ENCODE assay signal across 9 cellular contexts in the genomic region with DNA sequence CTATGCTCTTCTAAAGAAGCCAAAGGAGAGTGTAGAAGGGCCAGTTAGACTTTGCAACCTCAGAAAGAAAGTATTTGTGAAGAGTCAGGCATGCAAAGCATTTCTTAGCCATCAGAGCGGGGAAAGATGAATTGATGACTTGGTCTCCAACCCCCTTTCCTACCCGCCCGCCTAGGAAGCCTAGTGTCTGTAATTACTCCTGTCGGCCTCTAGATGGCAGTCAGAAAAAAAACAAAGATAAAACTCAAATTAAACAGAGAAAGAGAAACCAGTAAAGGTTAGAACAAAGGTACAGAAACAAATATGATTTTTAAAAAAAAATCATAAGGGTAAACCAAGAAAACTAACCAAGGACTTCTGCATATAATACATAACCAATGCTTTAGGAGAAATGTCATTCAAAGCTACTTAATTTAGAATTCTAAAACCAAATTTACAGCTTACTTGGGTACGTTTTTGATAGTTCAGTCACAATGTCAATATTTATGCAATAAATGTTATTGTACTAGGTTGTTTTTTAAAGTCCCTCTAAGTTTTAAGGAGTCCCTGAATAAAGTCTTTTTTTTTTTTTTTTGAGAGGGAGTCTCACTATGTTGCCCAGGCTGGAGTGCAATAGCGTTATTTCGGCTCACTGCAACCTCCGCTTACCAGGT.
DNase-seq lines count a peak whose midpoint lies in the region; ATAC-seq and TF ChIP-seq lines count a peak whose summit lies in the region.
"Had no signal": no experiment of that assay in that cellular context is flagged by ENCODE, and none has a peak within 500 bp of the region (broad histone marks: within the 10 kb centered on the region; RNA-seq: fewer than 3 reads in every experiment).

No MANE protein-coding gene starts in this region.

- DNase-seq in BJ (ENCODE audit: low read depth), result no peak
- peak; percentile 12 for DNase-seq in LHCN-M2 (ENCODE audit: low read depth)
- peak; percentile 38 for DNase-seq in activated CD8-positive, alpha-beta T cell treated with anti-CD3 and anti-CD28 coated beads, Interleukin-2, amount 10 ng/mL, durations not matched to agents 7 days and 5 days
- peak; percentile 52 for DNase-seq in iPS-NIHi11 (ENCODE audit: low spot score)
- DNase-seq in superior temporal gyrus (ENCODE audit: extremely low spot score), result peak; percentile 68

- POLR2A ChIA-PET in BJ (lab: Charles Lee), result no interaction called here
- POLR2A ChIA-PET in activated CD8-positive, alpha-beta T cell treated with anti-CD3 and anti-CD28 coated beads, Interleukin-2, amount 10 ng/mL, durations not matched to agents 7 days and 5 days (lab: Charles Lee), result no interaction called here

- peaks cover 5% of the 10 kb centered on the region for H3K27me3 Mint-ChIP-seq in activated CD8-positive, alpha-beta T cell treated with anti-CD3 and anti-CD28 coated beads, Interleukin-2, amount 10 ng/mL, durations not matched to agents 7 days and 5 days (ENCODE audit: low read depth)

- no peak overlapping the region for H3K4me3 Mint-ChIP-seq in activated CD8-positive, alpha-beta T cell treated with anti-CD3 and anti-CD28 coated beads, Interleukin-2, amount 10 ng/mL, durations not matched to agents 7 days and 5 days
- H3K4me3 Mint-ChIP-seq: T-cell had no signal

- CTCF ChIA-PET in BJ (lab: Yijun Ruan, JAX), result interaction anchor here (0.6 to 3.2 kb wide), 36 partner anchors 9 to 807 kb away, joined by 3 to 24 read pairs (median 4); no protein-coding TSS in a partner anchor
- CTCF ChIA-PET in activated CD8-positive, alpha-beta T cell treated with anti-CD3 and anti-CD28 coated beads, Interleukin-2, amount 10 ng/mL, durations not matched to agents 7 days and 5 days (lab: Charles Lee), result interaction anchor here (0.6 to 3.5 kb wide), 17 partner anchors 9 to 665 kb away, joined by 3 to 18 read pairs (median 4); no protein-coding TSS in a partner anchor

- H3K36me3 ChIP-seq in BJ (ENCODE audit: control insufficient read depth, insufficient read depth, low read length), result no peaks in the 10 kb centered on the region

- ATAC-seq in activated CD8-positive, alpha-beta T cell treated with anti-CD3 and anti-CD28 coated beads, Interleukin-2, amount 10 ng/mL, durations not matched to agents 7 days and 5 days, result peak; percentile 64
- ATAC-seq in GM21515 (IDR thresholded peaks at IDR 0.05; ENCODE audit: unreplicated experiment) (no peak), HG03521 (IDR thresholded peaks at IDR 0.05; ENCODE audit: unreplicated experiment) (no peak)

- H3K4me1 Mint-ChIP-seq in activated CD8-positive, alpha-beta T cell treated with anti-CD3 and anti-CD28 coated beads, Interleukin-2, amount 10 ng/mL, durations not matched to agents 7 days and 5 days (ENCODE audit: low read depth), result peaks cover 19% of the 10 kb centered on the region

- no peaks in the 10 kb centered on the region for H3K9me3 Mint-ChIP-seq in activated CD8-positive, alpha-beta T cell treated with anti-CD3 and anti-CD28 coated beads, Interleukin-2, amount 10 ng/mL, durations not matched to agents 7 days and 5 days (ENCODE audit: insufficient read depth)
- H3K9me3 Mint-ChIP-seq: T-cell had no signal

- TF ChIP-seq CTCF in BJ (IDR thresholded peaks at IDR 0.05; ENCODE audit: insufficient read depth, low read depth, low read length) (peak; percentile 67), GM12875 (IDR thresholded peaks at IDR 0.05; ENCODE audit: borderline replicate concordance, insufficient read depth, low read depth, low read length) (peak; percentile 46; the same call in 1 of the 2 replicates)

- no peaks in the 10 kb centered on the region for H3K36me3 Mint-ChIP-seq in activated CD8-positive, alpha-beta T cell treated with anti-CD3 and anti-CD28 coated beads, Interleukin-2, amount 10 ng/mL, durations not matched to agents 7 days and 5 days (ENCODE audit: low read depth)
- H3K36me3 Mint-ChIP-seq: T-cell had no signal

- H3K27ac Mint-ChIP-seq in activated CD8-positive, alpha-beta T cell treated with anti-CD3 and anti-CD28 coated beads, Interleukin-2, amount 10 ng/mL, durations not matched to agents 7 days and 5 days, result no peak overlapping the region
- H3K27ac Mint-ChIP-seq: T-cell had no signal

- H3K27me3 ChIP-seq in BJ (ENCODE audit: control insufficient read depth, insufficient read depth, low read length), result peaks cover 11% of the 10 kb centered on the region

- H3K4me3 ChIP-seq in BJ (ENCODE audit: low read depth, low read length) (no peak overlapping the region), GM12875 (ENCODE audit: low read depth, low read length) (no peak overlapping the region)
